10 cellular contexts compared by ENCODE assay signal in genomic region chr17:82237083-82237745, GRCh38. TPM values are rescaled to one million over a fixed set of nuclear protein-coding genes. Genes with fewer than 3 reads are reported as not detected.
DNase-seq lines count a peak whose midpoint lies in the region; ATAC-seq, FAIRE-seq and TF ChIP-seq lines count a peak whose summit lies in the region.
"Had no signal": no experiment of that assay in that cellular context is flagged by ENCODE, and none has a peak within 500 bp of the region (broad histone marks: within the 10 kb centered on the region; RNA-seq: fewer than 3 reads in every experiment).

No MANE protein-coding gene starts in this region.

- H3K9ac ChIP-seq in GM12878 (ENCODE audit: control insufficient read depth, insufficient read depth, low read length): no peak overlapping the region

- H3K4me1 ChIP-seq in left ventricle myocardium inferior (peaks cover 82% of the 10 kb centered on the region), GM12878 (ENCODE audit: control insufficient read depth, insufficient read depth, low read length) (peaks cover 68% of the 10 kb centered on the region), vagina (peaks cover 89% of the 10 kb centered on the region)

- H3K27me3 Mint-ChIP-seq in neural crest cell (ENCODE audit: low read depth): no peaks in the 10 kb centered on the region
- H3K27me3 Mint-ChIP-seq: naive thymus-derived CD4-positive, alpha-beta T cell had no signal

- DNase-seq in left ventricle myocardium inferior: peak; percentile 16
- DNase-seq in left cardiac atrium: no peak
- no peak for DNase-seq in GM12878 (ENCODE audit: low read depth, low spot score)
- DNase-seq in neural crest cell (ENCODE audit: low read depth, low spot score): no peak
- no peak for DNase-seq in vagina (ENCODE audit: extremely low spot score in 2 of 2)
- no peak for DNase-seq in coronary artery (ENCODE audit: low spot score)
- DNase-seq in brain microvascular endothelial cell: no peak
- DNase-seq in GF-D8 (lab: John Stamatoyannopoulos, UW): no peak

- BruUV-seq in GM12878 (replicated peaks; lab: Mats Ljungman, UMichigan): no TSS peak

- SMC1A ChIA-PET in GM12878 (lab: Charles Lee; ENCODE audit: uncharacterized antibody, unreplicated experiment): interaction anchor here (1.8 kb wide), 1 partner anchor 84 kb away, joined by 6 read pairs; no protein-coding TSS in a partner anchor

- peaks cover 40% of the 10 kb centered on the region for H3K79me2 ChIP-seq in GM12878 (ENCODE audit: control insufficient read depth, insufficient read depth, low read length)

- no peak overlapping the region for H3K4me3 ChIP-seq in left ventricle myocardium inferior
- H3K4me3 ChIP-seq in GM12878: no peak overlapping the region
- H3K4me3 ChIP-seq in vagina: no peak overlapping the region
- no peak overlapping the region for H3K4me3 ChIP-seq in coronary artery
- no peak overlapping the region for H3K4me3 ChIP-seq in brain microvascular endothelial cell (ENCODE audit: low read depth, low read length)

- no peak for ATAC-seq in left cardiac atrium
- no peak for ATAC-seq in GM12878

- peaks cover 22% of the 10 kb centered on the region for H3K36me3 ChIP-seq in left ventricle myocardium inferior
- peaks cover 4 to 27% of the 10 kb centered on the region in 2 experiments; a peak in 3 of 4 replicates for H3K36me3 ChIP-seq in GM12878 (ENCODE audit: control insufficient read depth in 2 of 2, insufficient read depth in 2 of 2, low read length in 1 of 2)
- H3K36me3 ChIP-seq in vagina: no peaks in the 10 kb centered on the region
- peaks cover 39% of the 10 kb centered on the region for H3K36me3 ChIP-seq in brain microvascular endothelial cell (replicated peaks)

- no peak for TF ChIP-seq EP300 in GM12878 (IDR thresholded peaks at IDR 0.05; ENCODE audit: borderline replicate concordance in 1 of 2, control insufficient read depth in 1 of 2, low read depth in 2 of 2, low read length in 2 of 2)

- intact Hi-C loops in left ventricle myocardium inferior (cut with micrococcal nuclease): loop anchor here (10.0 kb wide), 1 partner anchor 88 kb away; no protein-coding TSS in a partner anchor
- intact Hi-C loops in left cardiac atrium (cut with DNase I): loop anchor here (2.0 to 5.0 kb wide), 3 partner anchors 35 to 85 kb away; partner anchors contain the start of gene CSNK1D (in 1 of the 2)
- intact Hi-C loops in GM12878 (cut with micrococcal nuclease; ENCODE audit: unreplicated experiment): no loop called here
- intact Hi-C loops in vagina (cut with DNase I): no loop called here

- H3K27me3 ChIP-seq in left ventricle myocardium inferior (ENCODE audit: low read depth) (no peaks in the 10 kb centered on the region), GM12878 (replicated peaks in 1 of 2; ENCODE audit: control insufficient read depth in 2 of 2, insufficient read depth in 2 of 2, low read length in 1 of 2) (no peaks in the 10 kb centered on the region), vagina (no peaks in the 10 kb centered on the region), brain microvascular endothelial cell (replicated peaks) (no peaks in the 10 kb centered on the region)

- in situ Hi-C loops in GM12878 (cut with MboI): no loop called here
- in situ Hi-C loops in brain microvascular endothelial cell (cut with HindIII; ENCODE audit: low pct_ligation_motif_present, low sequenced_read_pairs): no loop called here

- no peaks in the 10 kb centered on the region for H3K4me1 Mint-ChIP-seq in neural crest cell

- H3K27ac ChIP-seq in left ventricle myocardium inferior (replicated peaks): no peak overlapping the region
- no peak overlapping the region for H3K27ac ChIP-seq in GM12878 (ENCODE audit: control insufficient read depth, insufficient read depth)
- peak overlapping the region; percentile 85 for H3K27ac ChIP-seq in vagina
- H3K27ac ChIP-seq in coronary artery: peak overlapping the region in 1 of 2 donors; percentile 62
- no peak overlapping the region for H3K27ac ChIP-seq in brain microvascular endothelial cell

- no peaks in the 10 kb centered on the region for H3K9me3 ChIP-seq in left ventricle myocardium inferior (replicated peaks)
- H3K9me3 ChIP-seq in GM12878 (replicated peaks; ENCODE audit: control insufficient read depth, insufficient read depth, low read length): no peaks in the 10 kb centered on the region
- H3K9me3 ChIP-seq in vagina: no peaks in the 10 kb centered on the region

- POLR2A ChIA-PET in GM12878 (lab: Charles Lee): interaction anchor here (1.3 kb wide), 1 partner anchor 60 kb away, joined by 3 read pairs; no protein-coding TSS in a partner anchor

- RAD21 ChIA-PET in GM12878 (lab: Charles Lee; ENCODE audit: unreplicated experiment): interaction anchor here (1.3 to 2.2 kb wide), 2 partner anchors 31 to 64 kb away, joined by 4 to 7 read pairs; no protein-coding TSS in a partner anchor

- FAIRE-seq in GM12878 (lab: Jason Lieb, UNC): no peak
- FAIRE-seq: keratinocyte had no signal

- peak overlapping the region; percentile 30 for H3K4me2 ChIP-seq in GM12878 (ENCODE audit: control insufficient read depth, insufficient read depth)

- no peak overlapping the region for H2AFZ ChIP-seq in GM12878 (ENCODE audit: control insufficient read depth, low read depth, low read length)

- WGBS in GM12878 (ENCODE audit: insufficient coverage, insufficient replicate concordance, low lambda C conversion rate, missing lambda C conversion rate): 94% methylated on average over 59 of the region's 59 CpGs

- no peak overlapping the region for H3K4me3 Mint-ChIP-seq in neural crest cell

- H3K36me3 Mint-ChIP-seq in neural crest cell (ENCODE audit: low read depth): no peaks in the 10 kb centered on the region

- H3K27ac Mint-ChIP-seq in neural crest cell (ENCODE audit: unreplicated experiment): peak overlapping the region; percentile 19

- H3K9me3 Mint-ChIP-seq in neural crest cell: no peaks in the 10 kb centered on the region
- H3K9me3 Mint-ChIP-seq: naive thymus-derived CD4-positive, alpha-beta T cell had no signal

- CTCF ChIA-PET in GM12878 (lab: Yijun Ruan, JAX): interaction anchor here (0.7 to 2.9 kb wide), 5 partner anchors 34 to 101 kb away, joined by 3 to 15 read pairs (median 9); no protein-coding TSS in a partner anchor

- TF ChIP-seq CTCF in left ventricle myocardium inferior (IDR thresholded peaks at IDR 0.05; ENCODE audit: borderline replicate concordance) (no peak), GM12878 (IDR thresholded peaks at IDR 0.05 in 2 of 3, conservative IDR thresholded peaks at IDR 0.05 in 1 of 3; ENCODE audit: control insufficient read depth in 2 of 3, extremely low read depth in 1 of 3, insufficient read depth in 1 of 3, low read depth in 3 of 3, low read length in 3 of 3) (no peak), neural crest cell (conservative IDR thresholded peaks at IDR 0.05) (no peak), vagina (IDR thresholded peaks at IDR 0.05) (no peak), coronary artery (IDR thresholded peaks at IDR 0.05) (no peak), brain microvascular endothelial cell (IDR thresholded peaks at IDR 0.05; ENCODE audit: low read depth, low read length, missing control alignments) (no peak)

- no peak for TF ChIP-seq RAD21 in GM12878 (IDR thresholded peaks at IDR 0.05; ENCODE audit: insufficient read depth, low read depth, low read length)

- TF ChIP-seq POLR2A in GM12878 (IDR thresholded peaks at IDR 0.05; ENCODE audit: low read depth, low read length) (peak; percentile 29), vagina (IDR thresholded peaks at IDR 0.05) (no peak)

- peaks cover 3% of the 10 kb centered on the region; the same call in 1 of the 2 replicates for H4K20me1 ChIP-seq in GM12878 (ENCODE audit: control insufficient read depth, insufficient read depth)

RNA-seq across cellular contexts. Expression of gene SLC16A3, which starts 8.4 kb away (rescaled TPM):
- total RNA-seq in left ventricle myocardium inferior: 8.5 TPM
- total RNA-seq in left cardiac atrium: 10 to 100 TPM; 18.4 to 35.7 TPM
- total RNA-seq in GM12878 (2013; cell fraction: nucleolus; rRNA removed): 264 and 312 TPM in 2 replicates
- 33.4 and 37.8 TPM in 2 replicates for total RNA-seq in GM12878 (2014; rRNA removed)
- total RNA-seq in GM12878 (2014; rRNA removed; fragmentation: Illumina TruSeq; extraction: Trizol): 10.2 and 10.3 TPM in 2 replicates
- total RNA-seq in GM12878 (2021): 46.5 and 49.5 TPM in 2 replicates
- polyA plus RNA-seq in GM12878 (2011; ENCODE audit: low read depth): 24.0 TPM
- polyA plus RNA-seq in GM12878 (2011; rRNA removed): 18.0 and 44.4 TPM in 2 replicates
- 60.2 and 98.5 TPM in 2 replicates for polyA plus RNA-seq in GM12878 (2011; cell fraction: cytosol; rRNA removed)
- polyA plus RNA-seq in GM12878 (2011; cell fraction: nucleus; rRNA removed): 75.2 and 100 TPM in 2 replicates
- polyA plus RNA-seq in GM12878 (2012): 102 and 145 TPM in 2 replicates
- 0.44 and 4.6 TPM in 2 replicates for polyA plus RNA-seq in GM12878 (2014; fragmentation: Illumina TruSeq; extraction: Trizol)
- polyA plus RNA-seq in GM12878 (2014; fragmentation: Nextera tagmentation; extraction: Ambion mirVana): 1 to 10 TPM in 1 of 2 experiments, under 1 TPM in 1; 0.10 to 1.2 TPM
- polyA plus RNA-seq in GM12878 (2014; rRNA removed): 30.0 and 33.0 TPM in 2 replicates
- polyA plus RNA-seq in GM12878 (2016; fragmentation: Nextera tagmentation; extraction: Ambion mirVana): 1 to 10 TPM; 4.3 to 5.7 TPM
- 47.3 and 89.5 TPM in 2 replicates for polyA minus RNA-seq in GM12878 (2011; rRNA and poly(A)+ RNA removed)
- 32.2 and 37.6 TPM in 2 replicates for polyA minus RNA-seq in GM12878 (2011; cell fraction: cytosol; rRNA and poly(A)+ RNA removed)
- polyA minus RNA-seq in GM12878 (2011; cell fraction: nucleus; rRNA and poly(A)+ RNA removed): 66.3 and 84.2 TPM in 2 replicates
- total RNA-seq in neural crest cell: 1.5 and 8.6 TPM in 2 replicates
- 21.1 TPM for total RNA-seq in vagina

RNA-seq across cellular contexts. Expression of gene CCDC57, which starts 24.6 kb away (rescaled TPM):
- total RNA-seq in left ventricle myocardium inferior: 8.1 TPM
- 10 to 100 TPM; 11.9 to 17.2 TPM for total RNA-seq in left cardiac atrium
- total RNA-seq in GM12878 (2013; cell fraction: nucleolus; rRNA removed): 92.3 and 116 TPM in 2 replicates
- 43.0 and 49.0 TPM in 2 replicates for total RNA-seq in GM12878 (2014; rRNA removed)
- 36.9 and 42.5 TPM in 2 replicates for total RNA-seq in GM12878 (2014; rRNA removed; fragmentation: Illumina TruSeq; extraction: Trizol)
- total RNA-seq in GM12878 (2021): 69.1 and 74.1 TPM in 2 replicates
- 82.9 TPM for polyA plus RNA-seq in GM12878 (2011; ENCODE audit: low read depth)
- 16.2 and 30.5 TPM in 2 replicates for polyA plus RNA-seq in GM12878 (2011; rRNA removed)
- polyA plus RNA-seq in GM12878 (2011; cell fraction: cytosol; rRNA removed): 93.0 and 152 TPM in 2 replicates
- 97.1 and 115 TPM in 2 replicates for polyA plus RNA-seq in GM12878 (2011; cell fraction: nucleus; rRNA removed)
- 44.5 and 61.4 TPM in 2 replicates for polyA plus RNA-seq in GM12878 (2012)
- 7.2 and 29.3 TPM in 2 replicates for polyA plus RNA-seq in GM12878 (2014; fragmentation: Illumina TruSeq; extraction: Trizol)
- polyA plus RNA-seq in GM12878 (2014; fragmentation: Nextera tagmentation; extraction: Ambion mirVana): 10 to 100 TPM in 1 of 2 experiments, 1 to 10 TPM in 1; 5.4 to 18.0 TPM
- 123 and 135 TPM in 2 replicates for polyA plus RNA-seq in GM12878 (2014; rRNA removed)
- polyA plus RNA-seq in GM12878 (2016; fragmentation: Nextera tagmentation; extraction: Ambion mirVana): 10 to 100 TPM; 77.2 to 80.3 TPM
- 9.0 and 23.6 TPM in 2 replicates for polyA minus RNA-seq in GM12878 (2011; rRNA and poly(A)+ RNA removed)
- polyA minus RNA-seq in GM12878 (2011; cell fraction: cytosol; rRNA and poly(A)+ RNA removed): 7.8 and 11.4 TPM in 2 replicates
- 13.3 and 20.4 TPM in 2 replicates for polyA minus RNA-seq in GM12878 (2011; cell fraction: nucleus; rRNA and poly(A)+ RNA removed)
- total RNA-seq in neural crest cell: 47.5 and 50.3 TPM in 2 replicates
- 26.5 TPM for total RNA-seq in vagina

RNA-seq across cellular contexts. Expression of gene CSNK1D, which starts 36.3 kb away (rescaled TPM):
- total RNA-seq in left ventricle myocardium inferior (61.8 TPM), left cardiac atrium (10 to 100 TPM; 63.6 to 88.2 TPM), GM12878 (2014; rRNA removed) (17.3 and 25.0 TPM in 2 replicates), GM12878 (2014; rRNA removed; fragmentation: Illumina TruSeq; extraction: Trizol) (26.4 and 27.8 TPM in 2 replicates), GM12878 (2021) (85.5 and 94.2 TPM in 2 replicates), neural crest cell (163 and 165 TPM in 2 replicates), vagina (67.8 TPM)
- total RNA-seq in GM12878 (2013; cell fraction: nucleolus; rRNA removed): 85.1 and 93.8 TPM in 2 replicates
- polyA plus RNA-seq in GM12878 (2011; ENCODE audit: low read depth): 42.9 TPM
- polyA plus RNA-seq in GM12878 (2011; rRNA removed) (40.7 and 54.4 TPM in 2 replicates), GM12878 (2014; fragmentation: Illumina TruSeq; extraction: Trizol) (72.5 and 105 TPM in 2 replicates), GM12878 (2014; fragmentation: Nextera tagmentation; extraction: Ambion mirVana) (10 to 100 TPM in 1 of 2 experiments, 1 to 10 TPM in 1; 5.7 to 13.0 TPM), GM12878 (2014; rRNA removed) (74.9 and 90.3 TPM in 2 replicates), GM12878 (2016; fragmentation: Nextera tagmentation; extraction: Ambion mirVana) (10 to 100 TPM; 61.8 to 63.4 TPM)
- polyA plus RNA-seq in GM12878 (2011; cell fraction: cytosol; rRNA removed): 58.6 and 69.9 TPM in 2 replicates
- 236 and 302 TPM in 2 replicates for polyA plus RNA-seq in GM12878 (2011; cell fraction: nucleus; rRNA removed)
- 62.0 and 78.9 TPM in 2 replicates for polyA plus RNA-seq in GM12878 (2012)
- polyA minus RNA-seq in GM12878 (2011; rRNA and poly(A)+ RNA removed): 53.9 and 56.8 TPM in 2 replicates
- 25.1 and 26.0 TPM in 2 replicates for polyA minus RNA-seq in GM12878 (2011; cell fraction: cytosol; rRNA and poly(A)+ RNA removed)
- 38.6 and 73.4 TPM in 2 replicates for polyA minus RNA-seq in GM12878 (2011; cell fraction: nucleus; rRNA and poly(A)+ RNA removed)

Comparison
In these comparisons a context has a peak if more than half of its experiments do, and no peak if none do; other contexts are left out.
1. intact Hi-C loops: an anchor here in left ventricle myocardium inferior (10.0 kb wide) and left cardiac atrium (2.0 to 5.0 kb wide); none called in GM12878 and vagina.